In genomic region chr1:233323724-233324123, GRCh38 we compare ENCODE assay signal across 34 cellular contexts. TPM values are rescaled to one million over a fixed set of nuclear protein-coding genes. Genes with fewer than 3 reads are reported as not detected.
"Had no signal": no experiment of that assay in that cellular context is flagged by ENCODE, and none has a peak within 500 bp of the region (broad histone marks: within the 10 kb centered on the region; RNA-seq: fewer than 3 reads in every experiment).

No MANE protein-coding gene starts in this region.

- H3K27me3 ChIP-seq: MG63 had no signal

- H3K4me3 ChIP-seq: MG63 had no signal

- H3K9me3 ChIP-seq: MG63 had no signal

- DNase-seq: Karpas-422, Kasumi-1, MG63, MV-4-11, NCI-H1048, NCI-H1092, NCI-H1092 treated with DMSO at 0.1 percent for 48 hours, NCI-H1105, NCI-H1105 treated with DMSO at 0.1 percent for 48 hours, NCI-H1417, NCI-H1417 treated with DMSO at 0.1 percent for 48 hours, NCI-H1436, NCI-H1436 treated with DMSO at 0.1 percent for 48 hours, NCI-H146, NCI-H1694, NCI-H1694 treated with DMSO at 0.1 percent for 48 hours, NCI-H187, NCI-H187 treated with DMSO at 0.1 percent for 48 hours, NCI-H1930, NCI-H2029, NCI-H2029 treated with DMSO at 0.1 percent for 48 hours, NCI-H2081, NCI-H2081 treated with DMSO at 0.1 percent for 48 hours, NCI-H2107, NCI-H2171, NCI-H2171 treated with DMSO at 0.1 percent for 48 hours, NCI-H2227 treated with DMSO at 0.1 percent for 48 hours, NCI-H226, NCI-H345, NCI-H446, NCI-H446 treated with DMSO at 0.1 percent for 48 hours, NCI-H510A had no signal

- H3K27ac ChIP-seq: KMS-11 had no signal

- H3K36me3 ChIP-seq: MG63 had no signal

RNA-seq across cellular contexts. Expression of gene MAP3K21, which starts 3.8 kb away (rescaled TPM):
- total RNA-seq: LHCN-M2 had no signal
